In genomic region chr22:27113211-27114030, GRCh38 we compare ENCODE assay signal across 8 cellular contexts.
DNase-seq lines count a peak whose midpoint lies in the region; ATAC-seq and TF ChIP-seq lines count a peak whose summit lies in the region.

No MANE protein-coding gene starts in this region.

- TF ChIP-seq POLR2A in esophagus squamous epithelium (IDR thresholded peaks at IDR 0.05), result no peak

- peak overlapping the region; percentile 26 to 67 (median 56) for H3K27ac ChIP-seq in esophagus squamous epithelium

- H3K36me3 ChIP-seq in esophagus squamous epithelium, result no peaks in the 10 kb centered on the region

- intact Hi-C loops in esophagus squamous epithelium (cut with DNase I), result no loop called here

- no peak overlapping the region for H3K4me3 ChIP-seq in esophagus squamous epithelium

- no peaks in the 10 kb centered on the region for H3K9me3 ChIP-seq in esophagus squamous epithelium

- 14 to 52% methylated on average over 2 to 4 of the region's 4 CpGs for WGBS in esophagus squamous epithelium, 2 donors

- DNase-seq in CD1c-positive myeloid dendritic cell (ENCODE audit: extremely low spot score) (peak; percentile 83), OCI-M1 (lab: John Stamatoyannopoulos, UW) (peak; percentile 64), esophagus squamous epithelium (lab: John Stamatoyannopoulos, UW) (no peak), non-pigmented ciliary epithelial cell (ENCODE audit: low read depth) (peak; percentile 97), NCI-H2171 treated with DMSO at 0.1 percent for 48 hours (lab: John Stamatoyannopoulos, UW) (no peak), NCI-H510A treated with DMSO at 0.1 percent for 48 hours (lab: John Stamatoyannopoulos, UW) (no peak)
- no peak for DNase-seq in activated CD4-positive, alpha-beta T cell treated with anti-CD3 and anti-CD28 coated beads for 4 hours

- ATAC-seq in GM18873 (IDR thresholded peaks at IDR 0.05; ENCODE audit: low FRiP score, unreplicated experiment), result no peak

- no peak for TF ChIP-seq CTCF in esophagus squamous epithelium (IDR thresholded peaks at IDR 0.05)

- peaks cover 10 to 33% (median 11%) of the 10 kb centered on the region in 3 donors for H3K4me1 ChIP-seq in esophagus squamous epithelium

- H3K27me3 ChIP-seq in esophagus squamous epithelium, result no peaks in the 10 kb centered on the region

Comparison
In these comparisons a context has a peak if more than half of its experiments do, and no peak if none do; other contexts are left out.
1. DNase-seq: peak in CD1c-positive myeloid dendritic cell (single experiment), OCI-M1 (single experiment) and non-pigmented ciliary epithelial cell (single experiment); none in esophagus squamous epithelium (single experiment), NCI-H2171 treated with DMSO at 0.1 percent for 48 hours (single experiment), activated CD4-positive, alpha-beta T cell treated with anti-CD3 and anti-CD28 coated beads for 4 hours (0 of 2) and NCI-H510A treated with DMSO at 0.1 percent for 48 hours (single experiment).